In genomic region chr9:132406554-132407122, GRCh38 we compare ENCODE assay signal across 8 cellular contexts. TPM values are rescaled to one million over a fixed set of nuclear protein-coding genes. Genes with fewer than 3 reads are reported as not detected.
A peak's percentile ranks its signal among the peaks of the same experiment; 100 is the strongest.
DNase-seq lines count a peak whose midpoint lies in the region; ATAC-seq and TF ChIP-seq lines count a peak whose summit lies in the region.

A gene with protein sequence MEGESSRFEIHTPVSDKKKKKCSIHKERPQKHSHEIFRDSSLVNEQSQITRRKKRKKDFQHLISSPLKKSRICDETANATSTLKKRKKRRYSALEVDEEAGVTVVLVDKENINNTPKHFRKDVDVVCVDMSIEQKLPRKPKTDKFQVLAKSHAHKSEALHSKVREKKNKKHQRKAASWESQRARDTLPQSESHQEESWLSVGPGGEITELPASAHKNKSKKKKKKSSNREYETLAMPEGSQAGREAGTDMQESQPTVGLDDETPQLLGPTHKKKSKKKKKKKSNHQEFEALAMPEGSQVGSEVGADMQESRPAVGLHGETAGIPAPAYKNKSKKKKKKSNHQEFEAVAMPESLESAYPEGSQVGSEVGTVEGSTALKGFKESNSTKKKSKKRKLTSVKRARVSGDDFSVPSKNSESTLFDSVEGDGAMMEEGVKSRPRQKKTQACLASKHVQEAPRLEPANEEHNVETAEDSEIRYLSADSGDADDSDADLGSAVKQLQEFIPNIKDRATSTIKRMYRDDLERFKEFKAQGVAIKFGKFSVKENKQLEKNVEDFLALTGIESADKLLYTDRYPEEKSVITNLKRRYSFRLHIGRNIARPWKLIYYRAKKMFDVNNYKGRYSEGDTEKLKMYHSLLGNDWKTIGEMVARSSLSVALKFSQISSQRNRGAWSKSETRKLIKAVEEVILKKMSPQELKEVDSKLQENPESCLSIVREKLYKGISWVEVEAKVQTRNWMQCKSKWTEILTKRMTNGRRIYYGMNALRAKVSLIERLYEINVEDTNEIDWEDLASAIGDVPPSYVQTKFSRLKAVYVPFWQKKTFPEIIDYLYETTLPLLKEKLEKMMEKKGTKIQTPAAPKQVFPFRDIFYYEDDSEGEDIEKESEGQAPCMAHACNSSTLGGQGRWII (minus strand): TSS chr9:132406840. CDS start chr9:132402821, 4,019 bp downstream.

- H3K9me3 ChIP-seq in testis, result no peaks in the 10 kb centered on the region

- H3K4me1 Mint-ChIP-seq in osteocyte (ENCODE audit: unreplicated experiment), result peaks cover 30% of the 10 kb centered on the region

- no peak within 1 kb of the TSS for H3K27ac ChIP-seq in testis

- H3K27me3 Mint-ChIP-seq in osteocyte (ENCODE audit: unreplicated experiment), result peaks cover 7% of the 10 kb centered on the region

- H3K4me3 ChIP-seq in GM06990 (replicated peaks; ENCODE audit: low read depth, low read length), result peak within 1 kb of the TSS; percentile 82
- H3K4me3 ChIP-seq in testis, result peak within 1 kb of the TSS; percentile 68 to 83

- peaks cover 31% of the 10 kb centered on the region for H3K4me1 ChIP-seq in testis

- peak; percentile 89 for ATAC-seq in HG02678 (IDR thresholded peaks at IDR 0.05; ENCODE audit: unreplicated experiment)
- peak; percentile 90 to 93 for ATAC-seq in activated naive CD4-positive, alpha-beta T cell treated with anti-CD3 and anti-CD28 coated beads, Interleukin-2, amount 50 U/mL, for 72 hours

- H3K36me3 ChIP-seq in GM06990 (ENCODE audit: control insufficient read depth, insufficient read depth, low read length) (peaks cover 8% of the 10 kb centered on the region), testis (ENCODE audit: low read depth, missing control alignments) (no peaks in the 10 kb centered on the region)

- intact Hi-C loops in head of caudate nucleus (cut with DNase I), result no loop called here
- intact Hi-C loops in testis (cut with DNase I; ENCODE audit: low total_unique reads), result no loop called here

- peak within 1 kb of the TSS; percentile 89 for H3K4me3 Mint-ChIP-seq in osteocyte (ENCODE audit: unreplicated experiment)

- no peak for TF ChIP-seq POLR2A in testis (IDR thresholded peaks at IDR 0.05)

- DNase-seq in GM06990 (ENCODE audit: extremely low read depth, insufficient read length), result peak; percentile 92
- peak; percentile 64 for DNase-seq in NCI-H128 (lab: John Stamatoyannopoulos, UW; ENCODE audit: unreplicated experiment)
- peak; percentile 90 for DNase-seq in SKM-1 treated with dmso at 0.1 percent for 144 hours (lab: John Stamatoyannopoulos, UW; ENCODE audit: unreplicated experiment)
- peak; percentile 88 to 90 for DNase-seq in activated naive CD4-positive, alpha-beta T cell treated with anti-CD3 and anti-CD28 coated beads, Interleukin-2, amount 50 U/mL, for 72 hours (ENCODE audit: low spot score in 2 of 2)
- DNase-seq in head of caudate nucleus, result peak; percentile 83 to 95 (median 89)
- peak; percentile 94 for DNase-seq in osteocyte (ENCODE audit: extremely low spot score, unreplicated experiment)
- DNase-seq in testis, result peak; percentile 94

- H3K36me3 Mint-ChIP-seq in activated naive CD4-positive, alpha-beta T cell treated with anti-CD3 and anti-CD28 coated beads, Interleukin-2, amount 50 U/mL, for 72 hours, result peaks cover 36 to 42% of the 10 kb centered on the region in 2 donors
- H3K36me3 Mint-ChIP-seq in osteocyte (ENCODE audit: unreplicated experiment), result peaks cover 13% of the 10 kb centered on the region

- 0 to 1% methylated on average over 26 to 33 of the region's 33 CpGs for WGBS in testis, 2 donors

- no peak for TF ChIP-seq CTCF in GM06990 (IDR thresholded peaks at IDR 0.05; ENCODE audit: insufficient read depth, low read length, poor library complexity, severe bottlenecking)
- TF ChIP-seq CTCF in osteocyte (IDR thresholded peaks at IDR 0.05), result no peak
- no peak for TF ChIP-seq CTCF in testis (IDR thresholded peaks at IDR 0.05)

- H3K9me3 Mint-ChIP-seq in activated naive CD4-positive, alpha-beta T cell treated with anti-CD3 and anti-CD28 coated beads, Interleukin-2, amount 50 U/mL, for 72 hours, result no peaks in the 10 kb centered on the region
- no peaks in the 10 kb centered on the region for H3K9me3 Mint-ChIP-seq in osteocyte (ENCODE audit: unreplicated experiment)

- H3K27me3 ChIP-seq in GM06990 (replicated peaks; ENCODE audit: control insufficient read depth, insufficient read depth, low read length) (peaks cover 2% of the 10 kb centered on the region; the same call in 1 of the 2 replicates), testis (no peaks in the 10 kb centered on the region)

- H3K27ac Mint-ChIP-seq in activated naive CD4-positive, alpha-beta T cell treated with anti-CD3 and anti-CD28 coated beads, Interleukin-2, amount 50 U/mL, for 72 hours, result peak within 1 kb of the TSS; percentile 90 to 92
- peak within 1 kb of the TSS; percentile 86 for H3K27ac Mint-ChIP-seq in osteocyte (ENCODE audit: unreplicated experiment)

RNA-seq across cellular contexts. Expression of the gene that starts here (rescaled TPM):
- 10 to 100 TPM; 33.0 to 36.0 TPM for total RNA-seq in activated naive CD4-positive, alpha-beta T cell treated with anti-CD3 and anti-CD28 coated beads, Interleukin-2, amount 50 U/mL, for 72 hours
- total RNA-seq in osteocyte (11.3 and 12.7 TPM in 2 replicates), testis (10 to 100 TPM; 15.4 to 19.2 TPM)
- polyA plus RNA-seq in testis (ENCODE audit: insufficient read depth, low read depth, low replicate concordance), result 19.4 TPM
